In the genomic region with DNA sequence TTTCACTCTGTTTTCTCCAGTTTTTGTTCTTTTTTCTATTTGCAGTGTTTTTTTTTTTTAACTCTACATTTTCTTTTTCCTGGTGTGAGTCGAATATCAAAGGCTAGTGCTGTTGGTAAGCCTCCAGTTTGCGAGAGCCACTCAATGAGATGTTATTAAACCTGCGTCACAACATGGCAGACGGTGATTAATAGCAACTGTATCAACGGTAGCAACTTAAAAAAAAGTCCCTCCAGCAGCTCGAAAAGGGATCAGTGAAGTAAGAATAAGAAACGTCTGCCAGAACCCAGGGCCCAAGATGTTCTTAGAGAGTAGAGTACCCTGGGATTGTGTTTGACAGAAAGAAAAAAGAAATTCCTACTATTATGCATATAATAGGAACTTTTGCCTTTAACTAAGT, we compare ENCODE assay signal across 15 cellular contexts.
DNase-seq lines count a peak whose midpoint lies in the region; ATAC-seq and TF ChIP-seq lines count a peak whose summit lies in the region.
"Had no signal": no experiment of that assay in that cellular context is flagged by ENCODE, and none has a peak within 500 bp of the region (broad histone marks: within the 10 kb centered on the region; RNA-seq: fewer than 3 reads in every experiment).

No MANE protein-coding gene starts in this region.

- peak; percentile 63 for ATAC-seq in Right ventricle myocardium superior (ENCODE audit: poor library complexity)
- ATAC-seq in activated CD8-positive, alpha-beta T cell treated with anti-CD3 and anti-CD28 coated beads for 36 hours: no peak
- ATAC-seq in GM21360 (IDR thresholded peaks at IDR 0.05; ENCODE audit: unreplicated experiment): no peak
- ATAC-seq: stimulated activated memory B cell treated with anti-CD40 and anti-IgM and Interleukin-4, amounts not matched to agents 10 μg/mL and 1 μg/mL and 100 μg/mL, for 72 hours had no signal

- H3K4me3 Mint-ChIP-seq in activated CD8-positive, alpha-beta T cell treated with anti-CD3 and anti-CD28 coated beads for 36 hours: no peak overlapping the region
- H3K4me3 Mint-ChIP-seq: activated CD4-positive, alpha-beta memory T cell treated with anti-CD3 and anti-CD28 coated beads, Interleukin-2, amount 10 ng/mL, durations not matched to agents 7 days and 5 days; activated naive CD8-positive, alpha-beta T cell treated with anti-CD3 and anti-CD28 coated beads for 36 hours; CD14-positive monocyte; stimulated activated memory B cell treated with anti-CD40 and anti-IgM and Interleukin-4, amounts not matched to agents 10 μg/mL and 1 μg/mL and 100 μg/mL, for 72 hours had no signal

- no peaks in the 10 kb centered on the region for H3K9me3 Mint-ChIP-seq in activated CD8-positive, alpha-beta T cell treated with anti-CD3 and anti-CD28 coated beads for 36 hours

- intact Hi-C loops in Right ventricle myocardium superior (cut with DNase I): loop anchor here (5.0 kb wide), 1 partner anchor 76 kb away; no protein-coding TSS in a partner anchor
- intact Hi-C loops in activated CD8-positive, alpha-beta T cell treated with anti-CD3 and anti-CD28 coated beads for 36 hours (cut with micrococcal nuclease): loop anchor here (10.0 kb wide), 1 partner anchor 61 kb away; no protein-coding TSS in a partner anchor

- H3K27ac Mint-ChIP-seq in activated CD8-positive, alpha-beta T cell treated with anti-CD3 and anti-CD28 coated beads for 36 hours: no peak overlapping the region
- H3K27ac Mint-ChIP-seq: activated CD4-positive, alpha-beta memory T cell treated with anti-CD3 and anti-CD28 coated beads, Interleukin-2, amount 10 ng/mL, durations not matched to agents 7 days and 5 days; activated naive CD8-positive, alpha-beta T cell treated with anti-CD3 and anti-CD28 coated beads for 36 hours; CD14-positive monocyte; stimulated activated memory B cell treated with anti-CD40 and anti-IgM and Interleukin-4, amounts not matched to agents 10 μg/mL and 1 μg/mL and 100 μg/mL, for 72 hours had no signal

- H3K36me3 Mint-ChIP-seq in activated CD8-positive, alpha-beta T cell treated with anti-CD3 and anti-CD28 coated beads for 36 hours (ENCODE audit: low read depth): no peaks in the 10 kb centered on the region
- H3K36me3 Mint-ChIP-seq: activated naive CD8-positive, alpha-beta T cell treated with anti-CD3 and anti-CD28 coated beads for 36 hours; CD14-positive monocyte; stimulated activated memory B cell treated with anti-CD40 and anti-IgM and Interleukin-4, amounts not matched to agents 10 μg/mL and 1 μg/mL and 100 μg/mL, for 72 hours had no signal

- no peak overlapping the region for H3K4me3 ChIP-seq in astrocyte of the cerebellum (ENCODE audit: low read depth, low read length)

- TF ChIP-seq CTCF in astrocyte of the cerebellum (IDR thresholded peaks at IDR 0.05; ENCODE audit: low read depth, low read length, missing control alignments): no peak
- TF ChIP-seq CTCF in activated CD8-positive, alpha-beta T cell treated with anti-CD3 and anti-CD28 coated beads for 36 hours (IDR thresholded peaks at IDR 0.05): no peak

- H3K4me1 Mint-ChIP-seq in activated CD8-positive, alpha-beta T cell treated with anti-CD3 and anti-CD28 coated beads for 36 hours (ENCODE audit: low read depth): no peaks in the 10 kb centered on the region
- H3K4me1 Mint-ChIP-seq: activated CD4-positive, alpha-beta memory T cell treated with anti-CD3 and anti-CD28 coated beads, Interleukin-2, amount 10 ng/mL, durations not matched to agents 7 days and 5 days; activated naive CD8-positive, alpha-beta T cell treated with anti-CD3 and anti-CD28 coated beads for 36 hours; CD14-positive monocyte; stimulated activated memory B cell treated with anti-CD40 and anti-IgM and Interleukin-4, amounts not matched to agents 10 μg/mL and 1 μg/mL and 100 μg/mL, for 72 hours had no signal

- POLR2A ChIA-PET in activated CD8-positive, alpha-beta T cell treated with anti-CD3 and anti-CD28 coated beads for 36 hours (lab: Charles Lee): interaction anchor here (0.7 kb wide), 1 partner anchor 183 kb away, joined by 4 read pairs; no protein-coding TSS in a partner anchor

- no peaks in the 10 kb centered on the region for H3K27me3 Mint-ChIP-seq in activated CD8-positive, alpha-beta T cell treated with anti-CD3 and anti-CD28 coated beads for 36 hours
- H3K27me3 Mint-ChIP-seq: activated CD4-positive, alpha-beta memory T cell treated with anti-CD3 and anti-CD28 coated beads, Interleukin-2, amount 10 ng/mL, durations not matched to agents 7 days and 5 days; stimulated activated memory B cell treated with anti-CD40 and anti-IgM and Interleukin-4, amounts not matched to agents 10 μg/mL and 1 μg/mL and 100 μg/mL, for 72 hours had no signal

- in situ Hi-C loops in astrocyte of the cerebellum (cut with HindIII; ENCODE audit: low sequenced_read_pairs): no loop called here

- DNase-seq in EL (peak; percentile 24), astrocyte of the cerebellum (ENCODE audit: low read depth) (peak; percentile 73), Right ventricle myocardium superior (no peak), putamen (ENCODE audit: low spot score) (peak; percentile 47)
- DNase-seq in stimulated activated naive CD4-positive, alpha-beta T cell (lab: John Stamatoyannopoulos, UW): no peak
- no peak for DNase-seq in activated naive CD4-positive, alpha-beta T cell (lab: John Stamatoyannopoulos, UW)
- DNase-seq in activated CD8-positive, alpha-beta T cell treated with anti-CD3 and anti-CD28 coated beads for 36 hours: no peak
- DNase-seq: activated CD4-positive, alpha-beta memory T cell treated with anti-CD3 and anti-CD28 coated beads, Interleukin-2, amount 10 ng/mL, durations not matched to agents 7 days and 5 days; activated naive CD8-positive, alpha-beta T cell treated with anti-CD3 and anti-CD28 coated beads for 36 hours; KG1; mammary epithelial cell; stimulated activated CD4-positive, alpha-beta T cell treated with anti-CD3 and anti-CD28 coated beads, Interleukin-12 subunit alpha, Interleukin-12 subunit beta, amount 100 ng/mL, for 4 hours had no signal

- CTCF ChIA-PET in activated CD8-positive, alpha-beta T cell treated with anti-CD3 and anti-CD28 coated beads for 36 hours (lab: Charles Lee): no interaction called here

Comparison
In these comparisons a context has a peak if more than half of its experiments do, and no peak if none do; other contexts are left out.
1. DNase-seq: peak in EL (single experiment), astrocyte of the cerebellum (single experiment) and putamen (single experiment); none in Right ventricle myocardium superior (single experiment), stimulated activated naive CD4-positive, alpha-beta T cell (0 of 6), activated naive CD4-positive, alpha-beta T cell (0 of 4) and activated CD8-positive, alpha-beta T cell treated with anti-CD3 and anti-CD28 coated beads for 36 hours (single experiment).